Comparison of ENCODE assay signal across 9 cellular contexts in the genomic region with DNA sequence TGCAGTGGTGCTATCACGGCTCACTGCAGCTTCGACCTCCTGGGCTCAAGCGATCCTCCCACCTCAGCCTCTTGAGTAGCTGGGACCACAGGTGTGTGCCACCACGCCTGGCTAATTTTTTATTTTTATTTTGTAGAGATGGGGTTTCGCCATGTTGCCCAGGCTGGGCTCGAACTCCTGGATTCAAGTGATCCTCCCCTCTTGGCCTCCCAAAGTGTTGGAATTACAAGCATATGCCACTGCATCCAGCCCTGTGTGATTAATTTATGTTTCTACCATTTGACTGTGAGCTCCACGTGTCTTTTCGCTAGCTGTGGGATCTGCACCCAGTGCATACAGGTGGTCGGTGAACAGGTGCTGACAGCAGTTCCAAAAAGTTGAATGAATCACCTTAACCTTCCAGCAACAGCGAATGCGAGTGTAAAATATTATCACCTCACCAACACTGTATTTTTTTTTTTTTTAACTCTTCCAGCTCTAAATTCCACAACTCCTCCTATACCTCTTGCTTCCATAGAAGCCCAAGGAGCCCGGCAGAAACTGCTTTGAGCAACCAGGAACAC. TPM values are rescaled to one million over a fixed set of nuclear protein-coding genes. Genes with fewer than 3 reads are reported as not detected.
A peak's percentile ranks its signal among the peaks of the same experiment; 100 is the strongest.
DNase-seq lines count a peak whose midpoint lies in the region; ATAC-seq, FAIRE-seq and TF ChIP-seq lines count a peak whose summit lies in the region.
"Had no signal": no experiment of that assay in that cellular context is flagged by ENCODE, and none has a peak within 500 bp of the region (broad histone marks: within the 10 kb centered on the region; RNA-seq: fewer than 3 reads in every experiment).

No MANE protein-coding gene starts in this region.

- H2BK20ac ChIP-seq in H1 (ENCODE audit: low read length): no peak overlapping the region

- peak overlapping the region; percentile 80 for H3K4me3 Mint-ChIP-seq in stimulated activated effector memory CD8-positive, alpha-beta T cell treated with anti-CD3 and anti-CD28 coated beads, Interleukin-12 subunit alpha, Interleukin-12 subunit beta, amount 100 ng/mL, for 72 hours

- ATAC-seq in GM19468 (IDR thresholded peaks at IDR 0.05; ENCODE audit: extremely low read depth, unreplicated experiment): peak; percentile 14
- peak; percentile 17 for ATAC-seq in HG03457 (IDR thresholded peaks at IDR 0.05; ENCODE audit: unreplicated experiment)
- peak; percentile 26 for ATAC-seq in stimulated activated effector memory CD8-positive, alpha-beta T cell treated with anti-CD3 and anti-CD28 coated beads, Interleukin-12 subunit alpha, Interleukin-12 subunit beta, amount 100 ng/mL, for 72 hours

- no peak overlapping the region for H3K23ac ChIP-seq in H1 (ENCODE audit: insufficient read length)

- H3K36me3 ChIP-seq in BE2C (no peaks in the 10 kb centered on the region), H1 (ENCODE audit: control insufficient read depth in 2 of 4, insufficient read depth in 4 of 4, low read length in 3 of 4) (no peaks in the 10 kb centered on the region), adrenal gland (replicated peaks in 1 of 2) (no peaks in the 10 kb centered on the region)
- H3K36me3 ChIP-seq: cardiac muscle cell had no signal

- no peaks in the 10 kb centered on the region for H4K20me1 ChIP-seq in H1 (replicated peaks in 1 of 2; ENCODE audit: control insufficient read depth in 1 of 2, insufficient read depth in 2 of 2, low read length in 2 of 2)

- DNase-seq in BE2C (no peak), H1 (ENCODE audit: low read depth in 1 of 2, low spot score in 2 of 2) (no peak), EL (no peak), activated gamma-delta T cell treated with Interleukin-2 at 50 U/mL for 16 hours (no peak), adrenal gland (no peak)
- no peak for DNase-seq in stimulated activated effector memory CD8-positive, alpha-beta T cell treated with anti-CD3 and anti-CD28 coated beads, Interleukin-12 subunit alpha, Interleukin-12 subunit beta, amount 100 ng/mL, for 72 hours (ENCODE audit: low spot score in 2 of 2)

- FAIRE-seq in H1 (lab: Jason Lieb, UNC): no peak

- H3K9me3 ChIP-seq in BE2C (no peaks in the 10 kb centered on the region), H1 (ENCODE audit: insufficient read depth in 2 of 2, low read depth in 1 of 2, low read length in 1 of 2) (no peaks in the 10 kb centered on the region), adrenal gland (replicated peaks in 1 of 3) (no peaks in the 10 kb centered on the region)

- no peak for TF ChIP-seq POLR2A in H1 (IDR thresholded peaks at IDR 0.05; ENCODE audit: control extremely low read depth in 1 of 2, low read depth in 2 of 2, low read length in 2 of 2)
- no peak for TF ChIP-seq POLR2A in adrenal gland (IDR thresholded peaks at IDR 0.05)

- peak overlapping the region in 1 of 2 experiments; percentile 35; a peak in 2 of 4 replicates for H3K4me2 ChIP-seq in H1 (ENCODE audit: insufficient read depth in 1 of 2, low read depth in 2 of 2, low read length in 2 of 2)

- H4K8ac ChIP-seq in H1 (ENCODE audit: extremely low read depth, insufficient read depth, low read length): peak overlapping the region; percentile 65; the same call in 1 of the 2 replicates

- peaks cover 21% of the 10 kb centered on the region for H3K4me1 Mint-ChIP-seq in stimulated activated effector memory CD8-positive, alpha-beta T cell treated with anti-CD3 and anti-CD28 coated beads, Interleukin-12 subunit alpha, Interleukin-12 subunit beta, amount 100 ng/mL, for 72 hours

- peak overlapping the region; percentile 90 for H2AFZ ChIP-seq in H1 (ENCODE audit: low read length)

- no peak overlapping the region for H3K4ac ChIP-seq in H1 (replicated peaks; ENCODE audit: insufficient read length, low read depth, low read length)

- no peak overlapping the region for H4K91ac ChIP-seq in H1 (replicated peaks; ENCODE audit: insufficient read length, low read length)

- H3K4me3 ChIP-seq in BE2C (ENCODE audit: low read depth, low read length) (peak overlapping the region; percentile 37), H1 (ENCODE audit: extremely low read depth in 1 of 4, insufficient read depth in 2 of 4, low read depth in 3 of 4, low read length in 4 of 4) (peak overlapping the region in 1 of 4 experiments; percentile 28; a peak in 1 of 8 replicates), adrenal gland (peak overlapping the region in 1 of 4 donors; percentile 64)

- no peak overlapping the region for H2BK120ac ChIP-seq in H1 (replicated peaks; ENCODE audit: low read depth, low read length)

- H3K79me1 ChIP-seq in H1 (ENCODE audit: low read depth, low read length): no peaks in the 10 kb centered on the region

- no peak for TF ChIP-seq RAD21 in H1 (IDR thresholded peaks at IDR 0.05 in 1 of 2, conservative IDR thresholded peaks at IDR 0.05 in 1 of 2; ENCODE audit: low read depth in 2 of 2, low read length in 2 of 2)

- H3K9me3 Mint-ChIP-seq in stimulated activated effector memory CD8-positive, alpha-beta T cell treated with anti-CD3 and anti-CD28 coated beads, Interleukin-12 subunit alpha, Interleukin-12 subunit beta, amount 100 ng/mL, for 72 hours: no peaks in the 10 kb centered on the region

- intact Hi-C loops in adrenal gland (cut with DNase I): no loop called here

- WGBS in H1 (ENCODE audit: extremely low coverage in 1 of 2, insufficient coverage in 1 of 2, insufficient read length in 1 of 2, insufficient replicate concordance in 2 of 2, low coverage in 1 of 2, low lambda C conversion rate in 2 of 2, missing lambda C conversion rate in 1 of 2), 2 experiments: 68% methylated on average over 12 of the region's 12 CpGs; no CpG with 5 or more reads in 1 of the 2 experiments
- 54 to 57% (median 55%) methylated on average over 12 of the region's 12 CpGs for WGBS in adrenal gland, 4 donors

- no peaks in the 10 kb centered on the region for H3K23me2 ChIP-seq in H1 (ENCODE audit: low read depth, low read length)

- H3K27ac ChIP-seq in H1 (ENCODE audit: low read depth, low read length): no peak overlapping the region
- H3K27ac ChIP-seq in adrenal gland: no peak overlapping the region

- H3K56ac ChIP-seq in H1 (replicated peaks; ENCODE audit: insufficient read length, low read depth, low read length): no peak overlapping the region

- H2AK5ac ChIP-seq in H1 (ENCODE audit: low read depth, low read length): no peak overlapping the region

- no peak for TF ChIP-seq CTCF in BE2C (IDR thresholded peaks at IDR 0.05; ENCODE audit: low read depth, low read length)
- no peak for TF ChIP-seq CTCF in H1 (IDR thresholded peaks at IDR 0.05; ENCODE audit: control extremely low read depth in 1 of 3, insufficient read depth in 1 of 3, low read depth in 1 of 3, low read length in 3 of 3)
- no peak for TF ChIP-seq CTCF in adrenal gland (IDR thresholded peaks at IDR 0.05)

- no peak overlapping the region for H2BK12ac ChIP-seq in H1 (ENCODE audit: low read depth, low read length)

- TF ChIP-seq EP300 in H1 (IDR thresholded peaks at IDR 0.05; ENCODE audit: borderline replicate concordance in 1 of 2, low read depth in 2 of 2, low read length in 2 of 2): no peak

- H3K36me3 Mint-ChIP-seq in stimulated activated effector memory CD8-positive, alpha-beta T cell treated with anti-CD3 and anti-CD28 coated beads, Interleukin-12 subunit alpha, Interleukin-12 subunit beta, amount 100 ng/mL, for 72 hours: peaks cover 6% of the 10 kb centered on the region

- POLR2A ChIA-PET in H1 (lab: Charles Lee; ENCODE audit: partially characterized antibody): interaction anchor here (0.8 to 1.2 kb wide), 4 partner anchors 12 to 242 kb away, joined by 3 to 5 read pairs (median 3); no protein-coding TSS in a partner anchor

- H3K14ac ChIP-seq in H1 (ENCODE audit: insufficient read length): no peak overlapping the region

- H3K18ac ChIP-seq in H1 (ENCODE audit: extremely low read depth, low read length): no peak overlapping the region

- no peak overlapping the region for H2BK5ac ChIP-seq in H1 (ENCODE audit: low read depth, low read length)

- no peak overlapping the region for H3K9ac ChIP-seq in H1 (replicated peaks in 1 of 4; ENCODE audit: extremely low read depth in 1 of 4, low read depth in 3 of 4, low read length in 3 of 4)

- H4K5ac ChIP-seq in H1 (ENCODE audit: insufficient read length, low read depth, low read length): no peak overlapping the region

- CTCF ChIA-PET in H1 (lab: Charles Lee; ENCODE audit: partially characterized antibody): interaction anchor here (0.6 to 1.3 kb wide), 8 partner anchors 45 to 937 kb away, joined by 3 to 4 read pairs (median 3); no protein-coding TSS in a partner anchor

- H3K27ac Mint-ChIP-seq in stimulated activated effector memory CD8-positive, alpha-beta T cell treated with anti-CD3 and anti-CD28 coated beads, Interleukin-12 subunit alpha, Interleukin-12 subunit beta, amount 100 ng/mL, for 72 hours: peak overlapping the region; percentile 85

- H3K27me3 ChIP-seq in BE2C (no peaks in the 10 kb centered on the region), H1 (replicated peaks in 1 of 4; ENCODE audit: control insufficient read depth in 3 of 4, extremely low read depth in 1 of 4, insufficient read depth in 3 of 4, low read length in 3 of 4) (no peaks in the 10 kb centered on the region), adrenal gland (no peaks in the 10 kb centered on the region)
- H3K27me3 ChIP-seq: cardiac muscle cell had no signal

- H3K4me1 ChIP-seq in BE2C: no peaks in the 10 kb centered on the region
- H3K4me1 ChIP-seq in H1 (replicated peaks in 1 of 4; ENCODE audit: control insufficient read depth in 3 of 4, insufficient read depth in 4 of 4, low read length in 3 of 4): peaks cover 0 to 4% (median 3%) of the 10 kb centered on the region in 4 experiments; a peak in 3 of 7 replicates
- peaks cover 7 to 15% of the 10 kb centered on the region in 2 donors for H3K4me1 ChIP-seq in adrenal gland (replicated peaks in 1 of 2)

- H3K79me2 ChIP-seq in H1 (ENCODE audit: control insufficient read depth in 1 of 2, insufficient read depth in 2 of 2, low read length in 2 of 2): no peaks in the 10 kb centered on the region

- no peak overlapping the region for H2BK15ac ChIP-seq in H1 (ENCODE audit: low read length)

TF ChIP-seq in H1, 55 proteins besides CTCF, POLR2A, EP300 and RAD21 (continues in another document):
- TF ChIP-seq RNF2 (IDR thresholded peaks at IDR 0.05; ENCODE audit: borderline replicate concordance, low read depth, low read length, missing control alignments, poor library complexity, severe bottlenecking): no peak
- TF ChIP-seq NANOG (IDR thresholded peaks at IDR 0.05; ENCODE audit: insufficient read depth, low read depth, low read length, poor library complexity, severe bottlenecking): no peak

RNA-seq across cellular contexts. Expression of a gene that starts 0.5 kb away (rescaled TPM):
- 2.0 TPM for polyA plus RNA-seq in BE2C (2012; ENCODE audit: insufficient read depth, insufficient read length, low read depth)
- 8.8 and 9.9 TPM in 2 replicates for total RNA-seq in H1 (2021; fragmentation: NEBNext Ultra II Directional; extraction: Animal tissue kit (Norgen Biotek cat#: 25700))
- polyA plus RNA-seq in H1 (2011; rRNA removed): 13.7 and 19.7 TPM in 2 replicates
- 21.5 TPM for polyA plus RNA-seq in H1 (2011; cell fraction: cytosol; rRNA removed)
- 15.0 TPM for polyA plus RNA-seq in H1 (2011; cell fraction: nucleus; rRNA removed)
- polyA plus RNA-seq in H1 (2012, experiment 1 of 2): 9.7 to 12.8 TPM (median 12.6 TPM) in 4 replicates
- 4.0 TPM for polyA plus RNA-seq in H1 (2012, experiment 2 of 2)
- 9.6 TPM for polyA plus RNA-seq in H1 (2013, experiment 1 of 2)
- 10.7 TPM for polyA plus RNA-seq in H1 (2013, experiment 2 of 2)
- 14.2 and 16.1 TPM in 2 replicates for polyA minus RNA-seq in H1 (2011; rRNA and poly(A)+ RNA removed)
- polyA minus RNA-seq in H1 (2011; cell fraction: cytosol; rRNA and poly(A)+ RNA removed): 10.3 TPM
- polyA minus RNA-seq in H1 (2011; cell fraction: nucleus; rRNA and poly(A)+ RNA removed): 9.3 TPM
- total RNA-seq in adrenal gland: 10 to 100 TPM; 15.3 to 62.6 (median 28.1) TPM
- 10 to 100 TPM; 24.7 to 58.8 (median 41.8) TPM for polyA plus RNA-seq in adrenal gland
